8 cellular contexts compared by ENCODE assay signal in genomic region chr17:72030067-72030899, GRCh38.
A peak's percentile ranks its signal among the peaks of the same experiment; 100 is the strongest.
DNase-seq lines count a peak whose midpoint lies in the region; ATAC-seq and TF ChIP-seq lines count a peak whose summit lies in the region.

No MANE protein-coding gene starts in this region.

- peaks cover 25% of the 10 kb centered on the region for H3K27me3 ChIP-seq in HUES48 (ENCODE audit: control insufficient read depth, insufficient read depth, low read length)

- peak; percentile 57 for TF ChIP-seq CTCF in GM12864 (IDR thresholded peaks at IDR 0.05; ENCODE audit: low read depth, low read length, missing control alignments)
- peak; percentile 61 for TF ChIP-seq CTCF in WI38 (IDR thresholded peaks at IDR 0.05; ENCODE audit: low read depth, low read length)

- WGBS in urinary bladder: 3% methylated on average over 22 of the region's 22 CpGs

- H3K4me3 ChIP-seq in GM12864 (ENCODE audit: low read depth, low read length) (peak overlapping the region; percentile 53), HUES48 (ENCODE audit: low read depth, low read length) (peak overlapping the region; percentile 57), WI38 (ENCODE audit: low read depth, low read length) (peak overlapping the region; percentile 58), urinary bladder (ENCODE audit: low read depth, low read length) (peak overlapping the region; percentile 38)

- peak overlapping the region; percentile 22; the same call in 1 of the 2 replicates for H3K9ac ChIP-seq in HUES48 (ENCODE audit: low read depth, low read length)

- H3K36me3 ChIP-seq in HUES48 (ENCODE audit: control insufficient read depth, insufficient read depth, low read length) (no peaks in the 10 kb centered on the region), urinary bladder (ENCODE audit: insufficient read depth) (no peaks in the 10 kb centered on the region)

- peak; percentile 68 for ATAC-seq in GM21526 (IDR thresholded peaks at IDR 0.05; ENCODE audit: low FRiP score, unreplicated experiment)

- H3K9me3 ChIP-seq in HUES48 (ENCODE audit: control insufficient read depth, insufficient read depth, low read length): no peaks in the 10 kb centered on the region

- DNase-seq in GM12864 (ENCODE audit: low read depth): peak; percentile 47
- DNase-seq in fibroblast of gingiva (ENCODE audit: low read depth): peak; percentile 48
- peak; percentile 62 for DNase-seq in myocyte (ENCODE audit: low read depth)
- DNase-seq in dermis blood vessel endothelial cell: no peak

- H3K27ac ChIP-seq in HUES48 (ENCODE audit: low read depth, low read length): peak overlapping the region; percentile 90
- no peak overlapping the region for H3K27ac ChIP-seq in urinary bladder (ENCODE audit: low read depth)

- H3K4me1 ChIP-seq in HUES48 (ENCODE audit: control insufficient read depth, insufficient read depth, low read length) (peaks cover 26% of the 10 kb centered on the region), urinary bladder (ENCODE audit: insufficient read depth) (no peaks in the 10 kb centered on the region)
